9 cellular contexts compared by ENCODE assay signal in the genomic region with DNA sequence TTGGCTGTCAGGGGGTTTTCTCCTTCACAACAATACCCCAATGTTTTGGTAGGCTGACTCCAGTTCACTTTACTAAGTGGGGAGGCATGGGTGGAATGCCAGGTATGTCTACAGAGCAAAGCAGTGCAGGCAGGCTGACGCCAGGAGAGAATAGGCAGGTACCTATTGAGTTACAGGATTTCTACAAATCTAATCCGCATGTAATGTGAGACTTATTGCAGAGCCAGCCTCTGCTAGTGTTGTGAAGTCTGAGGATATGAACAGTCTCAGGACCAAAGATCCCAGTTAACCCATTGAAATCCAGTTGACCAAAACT.
DNase-seq lines count a peak whose midpoint lies in the region; ATAC-seq and TF ChIP-seq lines count a peak whose summit lies in the region.
"Had no signal": no experiment of that assay in that cellular context is flagged by ENCODE, and none has a peak within 500 bp of the region (broad histone marks: within the 10 kb centered on the region; RNA-seq: fewer than 3 reads in every experiment).

No MANE protein-coding gene starts in this region.

- WGBS in stomach, 5 donors, result 17 to 37% (median 33%) methylated on average over 2 of the region's 2 CpGs

- H3K9ac ChIP-seq in HUES6 (ENCODE audit: low read length), result peak overlapping the region; percentile 43

- H3K27ac ChIP-seq in HUES6 (ENCODE audit: low read depth, low read length) (peak overlapping the region; percentile 33; the same call in 1 of the 2 replicates), stomach (peak overlapping the region in 1 of 5 donors; percentile 23), uterus (no peak overlapping the region)

- ATAC-seq in GM19395 (IDR thresholded peaks at IDR 0.05; ENCODE audit: unreplicated experiment), result no peak
- ATAC-seq: activated T-cell treated with anti-CD3 and anti-CD28 coated beads, Interleukin-2, amount 50 U/mL, for 4 hours; K562 had no signal

- TF ChIP-seq POLR2A in stomach (IDR thresholded peaks at IDR 0.05) (no peak), uterus (IDR thresholded peaks at IDR 0.05) (no peak)

- H3K4me1 ChIP-seq in HUES6 (ENCODE audit: control insufficient read depth, insufficient read depth, low read length) (peaks cover 24% of the 10 kb centered on the region), stomach (peaks cover 0 to 16% (median 11%) of the 10 kb centered on the region in 4 donors), uterus (no peaks in the 10 kb centered on the region)

- H3K9me3 ChIP-seq in HUES6 (ENCODE audit: control insufficient read depth, insufficient read depth, low read depth, low read length) (peaks cover 5% of the 10 kb centered on the region; the same call in 1 of the 2 replicates), stomach (peaks cover 0 to 16% (median 13%) of the 10 kb centered on the region in 4 donors), uterus (no peaks in the 10 kb centered on the region)

- no peak for TF ChIP-seq CTCF in stomach (IDR thresholded peaks at IDR 0.05)
- TF ChIP-seq CTCF in uterus (IDR thresholded peaks at IDR 0.05), result no peak

- DNase-seq in NCI-H524 treated with DMSO at 0.1 percent for 48 hours (lab: John Stamatoyannopoulos, UW), result peak; percentile 53
- DNase-seq in iPS DF 19.7 (ENCODE audit: low read depth, low spot score), result peak; percentile 89
- peak; percentile 26 for DNase-seq in stomach
- no peak for DNase-seq in NCI-H1694 treated with DMSO at 0.1 percent for 48 hours (lab: John Stamatoyannopoulos, UW)
- no peak for DNase-seq in uterus
- DNase-seq: activated T-cell treated with anti-CD3 and anti-CD28 coated beads, Interleukin-2, amount 50 U/mL, for 4 hours had no signal

- H3K4me3 ChIP-seq in HUES6 (ENCODE audit: low read depth, low read length) (no peak overlapping the region), stomach (no peak overlapping the region), uterus (no peak overlapping the region)
- H3K4me3 ChIP-seq: K562 had no signal

- TF ChIP-seq EP300 in stomach (IDR thresholded peaks at IDR 0.05), result no peak

- intact Hi-C loops in stomach (cut with DNase I; ENCODE audit: low total_unique reads), result no loop called here
- intact Hi-C loops in uterus (cut with DNase I; ENCODE audit: low total_unique reads), result no loop called here

- H3K27me3 ChIP-seq in HUES6 (ENCODE audit: control insufficient read depth, insufficient read depth, low read length), result no peaks in the 10 kb centered on the region
- H3K27me3 ChIP-seq in stomach, result no peaks in the 10 kb centered on the region
- no peaks in the 10 kb centered on the region for H3K27me3 ChIP-seq in uterus

- H3K36me3 ChIP-seq in HUES6 (ENCODE audit: control insufficient read depth, insufficient read depth, low read length) (no peaks in the 10 kb centered on the region), stomach (no peaks in the 10 kb centered on the region), uterus (no peaks in the 10 kb centered on the region)

Comparison
In these comparisons a context has a peak if more than half of its experiments do, and no peak if none do; other contexts are left out.
1. DNase-seq: peak in NCI-H524 treated with DMSO at 0.1 percent for 48 hours (single experiment), iPS DF 19.7 (single experiment) and stomach (single experiment); none in NCI-H1694 treated with DMSO at 0.1 percent for 48 hours (single experiment) and uterus (0 of 2).